In the genomic region with DNA sequence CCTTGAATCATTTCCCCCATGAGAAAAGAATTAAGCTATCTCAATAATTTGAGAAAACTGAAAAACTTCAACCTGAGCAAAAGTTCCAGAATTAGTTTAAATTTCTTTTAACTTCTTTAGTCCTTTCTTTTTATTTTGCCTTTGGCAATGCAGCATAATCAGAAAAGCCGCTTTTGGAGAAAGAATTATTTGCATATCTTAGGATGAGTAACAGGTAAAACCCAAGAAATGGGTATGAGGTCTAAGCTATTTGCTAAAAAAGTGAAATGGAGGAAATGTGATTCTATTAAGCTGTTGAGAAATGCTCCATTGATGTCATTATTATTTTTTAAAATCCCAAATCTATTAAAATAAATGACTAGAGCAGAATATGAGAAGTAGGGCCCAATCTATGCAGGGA, we compare ENCODE assay signal across 26 cellular contexts.
"Had no signal": no experiment of that assay in that cellular context is flagged by ENCODE, and none has a peak within 500 bp of the region (broad histone marks: within the 10 kb centered on the region; RNA-seq: fewer than 3 reads in every experiment).

No MANE protein-coding gene starts in this region.

- H3K27me3 ChIP-seq: cardiac muscle cell, colonic mucosa had no signal

- H3K36me3 Mint-ChIP-seq: activated CD4-positive, alpha-beta memory T cell treated with anti-CD3 and anti-CD28 coated beads for 36 hours; activated naive CD8-positive, alpha-beta T cell had no signal

- H3K4me3 Mint-ChIP-seq: activated CD4-positive, alpha-beta memory T cell treated with anti-CD3 and anti-CD28 coated beads for 36 hours; activated CD4-positive, alpha-beta T cell treated with anti-CD3 and anti-CD28 coated beads for 36 hours; activated CD4-positive, alpha-beta T cell treated with anti-CD3 and anti-CD28 coated beads, Interleukin-2, amount 10 ng/mL, durations not matched to agents 24 days and 14 days; activated CD8-positive, alpha-beta T cell treated with anti-CD3 and anti-CD28 coated beads, Interleukin-2, amount 10 ng/mL, durations not matched to agents 7 days and 5 days; activated naive CD8-positive, alpha-beta T cell; activated T-cell treated with anti-CD3 and anti-CD28 coated beads, Interleukin-2, amount 50 U/mL, for 24 hours; activated T-cell treated with anti-CD3 and anti-CD28 coated beads, Interleukin-2, amount 50 U/mL, for 72 hours had no signal

- ATAC-seq: activated CD4-positive, alpha-beta T cell treated with anti-CD3 and anti-CD28 coated beads for 36 hours; activated CD8-positive, alpha-beta T cell treated with anti-CD3 and anti-CD28 coated beads, Interleukin-2, amount 10 ng/mL, durations not matched to agents 7 days and 5 days; activated T-cell treated with anti-CD3 and anti-CD28 coated beads, Interleukin-2, amount 50 U/mL, for 72 hours; esophagus mucosa had no signal

- H3K4me3 ChIP-seq: cardiac muscle cell, colonic mucosa had no signal

- DNase-seq: activated CD4-positive, alpha-beta memory T cell treated with anti-CD3 and anti-CD28 coated beads for 36 hours; activated CD4-positive, alpha-beta T cell treated with anti-CD3 and anti-CD28 coated beads for 36 hours; activated CD4-positive, alpha-beta T cell treated with anti-CD3 and anti-CD28 coated beads, Interleukin-2, amount 10 ng/mL, durations not matched to agents 24 days and 14 days; activated CD4-positive, CD25-positive, alpha-beta regulatory T cell; activated CD4-positive, CD25-positive, alpha-beta regulatory T cell treated with anti-CD3 and anti-CD28 coated beads, Interleukin-2, amount 50 U/mL, for 72 hours; activated CD8-positive, alpha-beta memory T cell treated with anti-CD3 and anti-CD28 coated beads, Interleukin-2, amount 50 U/mL, for 48 hours; activated CD8-positive, alpha-beta T cell treated with anti-CD3 and anti-CD28 coated beads, Interleukin-2, amount 10 ng/mL, durations not matched to agents 7 days and 5 days; activated gamma-delta T cell; activated naive CD4-positive, alpha-beta T cell; activated naive CD4-positive, alpha-beta T cell treated with anti-CD3 and anti-CD28 coated beads, Interleukin-2, amount 50 U/mL, for 16 hours; activated T-cell treated with anti-CD3 and anti-CD28 coated beads for 4 hours; activated T-cell treated with anti-CD3 and anti-CD28 coated beads, Interleukin-2, amount 50 U/mL, for 24 hours; activated T-cell treated with anti-CD3 and anti-CD28 coated beads, Interleukin-2, amount 50 U/mL, for 72 hours; amniotic stem cell; anterior cingulate cortex; central memory CD4-positive, alpha-beta T cell; cerebellar nuclear complex; colonic mucosa; effector CD8-positive, alpha-beta T cell; foreskin fibroblast; head of caudate nucleus; hippocampal formation; T-helper 2 cell had no signal

- H3K9me3 ChIP-seq: colonic mucosa had no signal

- H3K4me1 ChIP-seq: colonic mucosa had no signal

- H3K4me1 Mint-ChIP-seq: activated CD4-positive, alpha-beta T cell treated with anti-CD3 and anti-CD28 coated beads for 36 hours; activated CD4-positive, alpha-beta T cell treated with anti-CD3 and anti-CD28 coated beads, Interleukin-2, amount 10 ng/mL, durations not matched to agents 24 days and 14 days had no signal

- H3K27me3 Mint-ChIP-seq: activated CD4-positive, alpha-beta memory T cell treated with anti-CD3 and anti-CD28 coated beads for 36 hours; activated CD4-positive, alpha-beta T cell treated with anti-CD3 and anti-CD28 coated beads for 36 hours; activated CD4-positive, alpha-beta T cell treated with anti-CD3 and anti-CD28 coated beads, Interleukin-2, amount 10 ng/mL, durations not matched to agents 24 days and 14 days; activated naive CD8-positive, alpha-beta T cell; activated T-cell treated with anti-CD3 and anti-CD28 coated beads, Interleukin-2, amount 50 U/mL, for 24 hours had no signal

- H3K27ac Mint-ChIP-seq: activated CD4-positive, alpha-beta memory T cell treated with anti-CD3 and anti-CD28 coated beads for 36 hours; activated CD4-positive, alpha-beta T cell treated with anti-CD3 and anti-CD28 coated beads for 36 hours; activated CD4-positive, alpha-beta T cell treated with anti-CD3 and anti-CD28 coated beads, Interleukin-2, amount 10 ng/mL, durations not matched to agents 24 days and 14 days; activated CD8-positive, alpha-beta T cell treated with anti-CD3 and anti-CD28 coated beads, Interleukin-2, amount 10 ng/mL, durations not matched to agents 7 days and 5 days; activated naive CD8-positive, alpha-beta T cell; activated T-cell treated with anti-CD3 and anti-CD28 coated beads, Interleukin-2, amount 50 U/mL, for 24 hours; activated T-cell treated with anti-CD3 and anti-CD28 coated beads, Interleukin-2, amount 50 U/mL, for 72 hours had no signal

- H3K27ac ChIP-seq: cardiac muscle cell, colonic mucosa had no signal

- H3K36me3 ChIP-seq: cardiac muscle cell, colonic mucosa had no signal
